Comparison of ENCODE assay signal across 11 cellular contexts in genomic region chr6:37125779-37126553, GRCh38. TPM values are rescaled to one million over a fixed set of nuclear protein-coding genes. Genes with fewer than 3 reads are reported as not detected.
DNase-seq lines count a peak whose midpoint lies in the region; ATAC-seq and TF ChIP-seq lines count a peak whose summit lies in the region.
"Had no signal": no experiment of that assay in that cellular context is flagged by ENCODE, and none has a peak within 500 bp of the region (broad histone marks: within the 10 kb centered on the region; RNA-seq: fewer than 3 reads in every experiment).

No MANE protein-coding gene starts in this region.

- no peaks in the 10 kb centered on the region for H3K9me3 ChIP-seq in right cardiac atrium (ENCODE audit: control insufficient read depth, low read length)
- no peaks in the 10 kb centered on the region for H3K9me3 ChIP-seq in upper lobe of right lung

- H3K4me3 ChIP-seq in right cardiac atrium (ENCODE audit: low read length) (no peak overlapping the region), upper lobe of right lung (no peak overlapping the region)

- 23% methylated on average over 22 of the region's 22 CpGs for WGBS in right cardiac atrium

- no peak overlapping the region for H3K4me3 Mint-ChIP-seq in central memory CD8-positive, alpha-beta T cell
- H3K4me3 Mint-ChIP-seq: activated CD4-positive, alpha-beta memory T cell treated with anti-CD3 and anti-CD28 coated beads, Interleukin-2, amount 10 ng/mL, durations not matched to agents 7 days and 5 days had no signal

- H3K27ac Mint-ChIP-seq in central memory CD8-positive, alpha-beta T cell (ENCODE audit: low read depth) = peak overlapping the region; percentile 69
- H3K27ac Mint-ChIP-seq: activated CD4-positive, alpha-beta memory T cell treated with anti-CD3 and anti-CD28 coated beads, Interleukin-2, amount 10 ng/mL, durations not matched to agents 7 days and 5 days had no signal

- no peaks in the 10 kb centered on the region for H3K9me3 Mint-ChIP-seq in central memory CD8-positive, alpha-beta T cell
- H3K9me3 Mint-ChIP-seq: activated CD4-positive, alpha-beta memory T cell treated with anti-CD3 and anti-CD28 coated beads, Interleukin-2, amount 10 ng/mL, durations not matched to agents 7 days and 5 days had no signal

- peaks cover 2% of the 10 kb centered on the region for H3K36me3 Mint-ChIP-seq in central memory CD8-positive, alpha-beta T cell (ENCODE audit: insufficient read depth)

- peak overlapping the region; percentile 1 for H3K27ac ChIP-seq in right cardiac atrium (ENCODE audit: low read length)
- no peak overlapping the region for H3K27ac ChIP-seq in upper lobe of right lung

- no peaks in the 10 kb centered on the region for H3K27me3 Mint-ChIP-seq in central memory CD8-positive, alpha-beta T cell
- H3K27me3 Mint-ChIP-seq: activated CD4-positive, alpha-beta memory T cell treated with anti-CD3 and anti-CD28 coated beads, Interleukin-2, amount 10 ng/mL, durations not matched to agents 7 days and 5 days had no signal

- H3K4me1 ChIP-seq in right cardiac atrium (ENCODE audit: control insufficient read depth, insufficient read depth, low read length) (peaks cover 7% of the 10 kb centered on the region), upper lobe of right lung (peaks cover 24% of the 10 kb centered on the region)

- H3K27me3 ChIP-seq in right cardiac atrium (ENCODE audit: control insufficient read depth, insufficient read depth) (no peaks in the 10 kb centered on the region), upper lobe of right lung (no peaks in the 10 kb centered on the region)

- DNase-seq in right cardiac atrium = no peak
- no peak for DNase-seq in left ventricle myocardium superior
- no peak for DNase-seq in central memory CD8-positive, alpha-beta T cell (ENCODE audit: low spot score in 2 of 2)
- DNase-seq in left kidney (ENCODE audit: low read depth, low spot score) = peak; percentile 95
- DNase-seq in upper lobe of right lung = no peak
- DNase-seq in NOMO-1 treated with DMSO at 0.1 percent for 48 hours (lab: John Stamatoyannopoulos, UW; ENCODE audit: unreplicated experiment) = no peak
- no peak for DNase-seq in NCI-H446 treated with DMSO at 0.1 percent for 48 hours (lab: John Stamatoyannopoulos, UW)
- DNase-seq in 8988T = no peak
- DNase-seq: activated CD4-positive, alpha-beta memory T cell treated with anti-CD3 and anti-CD28 coated beads, Interleukin-2, amount 10 ng/mL, durations not matched to agents 7 days and 5 days; erythroblast; NCI-H446 had no signal

- ATAC-seq in right cardiac atrium (no peak), left ventricle myocardium superior (no peak), upper lobe of right lung (peak; percentile 6)
- ATAC-seq in central memory CD8-positive, alpha-beta T cell (replicated peaks; ENCODE audit: extremely low read depth, poor library complexity, severe bottlenecking) = no peak

- no peaks in the 10 kb centered on the region for H3K36me3 ChIP-seq in upper lobe of right lung

- H3K4me1 Mint-ChIP-seq in central memory CD8-positive, alpha-beta T cell = no peaks in the 10 kb centered on the region

- intact Hi-C loops in right cardiac atrium (cut with DNase I) = loop anchor here in 1 of 4 donors (5.0 kb wide), 1 partner anchor 46 kb away; the partner anchor contains the start of gene PIM1
- intact Hi-C loops in left ventricle myocardium superior (cut with micrococcal nuclease) = no loop called here
- intact Hi-C loops in upper lobe of right lung (cut with DNase I) = no loop called here

- TF ChIP-seq CTCF in upper lobe of right lung (IDR thresholded peaks at IDR 0.05) = no peak

RNA-seq across cellular contexts. Expression of gene PIM1, which starts 44.0 kb away (rescaled TPM):
- total RNA-seq in right cardiac atrium = 10 to 100 TPM; 22.5 to 72.5 (median 32.1) TPM
- 44.2 TPM for polyA plus RNA-seq in right cardiac atrium
- total RNA-seq in left ventricle myocardium superior = 35.0 TPM
- 55.3 TPM for total RNA-seq in upper lobe of right lung
